In the genomic region with DNA sequence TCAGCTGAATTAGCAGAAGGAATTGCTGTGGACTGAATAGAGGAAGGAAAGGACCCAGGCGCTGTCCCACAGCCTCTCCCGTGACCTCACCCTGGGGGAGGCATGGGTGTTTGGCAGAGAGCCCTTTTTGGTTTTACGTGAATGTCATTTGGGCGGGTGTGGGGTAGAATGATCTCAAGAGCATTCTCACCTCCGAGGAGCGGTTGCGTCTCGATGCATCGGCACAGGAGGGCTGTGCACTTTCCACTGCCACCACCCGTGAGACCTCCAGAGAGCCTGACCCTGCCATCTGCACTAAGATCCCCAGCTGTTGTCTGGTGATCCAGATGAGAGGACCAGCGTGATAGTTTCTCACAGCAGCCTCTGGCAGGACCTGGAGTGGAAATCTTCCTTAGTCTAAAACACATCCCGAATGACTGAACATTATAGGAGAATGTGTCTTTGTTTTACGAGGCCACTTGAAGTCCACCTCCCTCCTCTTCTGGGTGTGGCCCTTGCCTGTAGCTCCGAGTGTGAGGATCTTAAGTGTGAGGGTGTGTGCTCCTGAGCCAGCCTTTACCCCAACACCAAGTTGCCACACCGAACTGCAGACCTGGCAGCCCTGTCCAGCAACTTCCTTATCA, we compare ENCODE assay signal across 11 cellular contexts. TPM values are rescaled to one million over a fixed set of nuclear protein-coding genes. Genes with fewer than 3 reads are reported as not detected.
DNase-seq lines count a peak whose midpoint lies in the region; ATAC-seq and TF ChIP-seq lines count a peak whose summit lies in the region.
"Had no signal": no experiment of that assay in that cellular context is flagged by ENCODE, and none has a peak within 500 bp of the region (broad histone marks: within the 10 kb centered on the region; RNA-seq: fewer than 3 reads in every experiment).

No MANE protein-coding gene starts in this region.

- H3K36me3 ChIP-seq in SK-N-MC (ENCODE audit: insufficient read depth, low read length) (peaks cover 29% of the 10 kb centered on the region), heart right ventricle (no peaks in the 10 kb centered on the region), GM23248 (ENCODE audit: low read depth) (no peaks in the 10 kb centered on the region)

- intact Hi-C loops in heart right ventricle (cut with DNase I) (loop anchor here in 1 of 10 donors (10.0 kb wide), 1 partner anchor 54 kb away; no protein-coding TSS in a partner anchor), sciatic nerve (cut with DNase I) (no loop called here)

- no peaks in the 10 kb centered on the region for H3K27me3 ChIP-seq in heart right ventricle
- no peaks in the 10 kb centered on the region for H3K27me3 ChIP-seq in GM23248 (replicated peaks; ENCODE audit: insufficient read depth)
- H3K27me3 ChIP-seq: SJCRH30 had no signal

- peaks cover 100% of the 10 kb centered on the region for H3K79me2 ChIP-seq in GM23248 (ENCODE audit: insufficient read depth)

- no peak overlapping the region for H3K4me2 ChIP-seq in GM23248 (ENCODE audit: unreplicated experiment)

- DNase-seq in GF-D8 (lab: John Stamatoyannopoulos, UW) (peak; percentile 61), SK-N-MC (ENCODE audit: low read depth, low spot score) (no peak), heart right ventricle (peak in 1 of 2 donors; percentile 43), sciatic nerve (ENCODE audit: low spot score) (no peak), NCI-H1092 (lab: John Stamatoyannopoulos, UW) (no peak), GM23248 (no peak), SIG-M5 treated with dmso at 0.1 percent for 504 hours (lab: John Stamatoyannopoulos, UW; ENCODE audit: unreplicated experiment) (no peak), cortex of kidney (lab: John Stamatoyannopoulos, UW) (no peak)
- DNase-seq: NCI-H1105 treated with DMSO at 0.1 percent for 48 hours; stimulated activated naive CD4-positive, alpha-beta T cell had no signal

- 15 to 20% methylated on average over 15 of the region's 15 CpGs for WGBS in heart right ventricle, 2 donors
- 72% methylated on average over 15 of the region's 15 CpGs for WGBS in GM23248 (ENCODE audit: low coverage in 1 of 2, low lambda C conversion rate in 2 of 2, missing lambda C conversion rate in 2 of 2), 2 experiments

- in situ Hi-C loops in GM23248 (cut with MboI): no loop called here

- H3K27ac ChIP-seq in SK-N-MC (peak overlapping the region; percentile 16; the same call in 1 of the 2 replicates), heart right ventricle (peak overlapping the region in 5 of 10 donors; percentile 1 to 65 (median 40)), GM23248 (no peak overlapping the region)
- H3K27ac ChIP-seq: SJCRH30 had no signal

- H3F3A ChIP-seq in GM23248 (ENCODE audit: insufficient read depth): 0 out of 2 replicates have a peak, but pooled peaks cover under 1% of the 10 kb centered on the region

- no peak overlapping the region for H3K9ac ChIP-seq in SK-N-MC (ENCODE audit: insufficient read length)
- H3K9ac ChIP-seq in GM23248: no peak overlapping the region

- H2AFZ ChIP-seq in GM23248: no peak overlapping the region

- no peak for TF ChIP-seq CTCF in heart right ventricle (IDR thresholded peaks at IDR 0.05)

- H3K4me3 ChIP-seq in SK-N-MC: no peak overlapping the region
- no peak overlapping the region for H3K4me3 ChIP-seq in heart right ventricle
- no peak overlapping the region for H3K4me3 ChIP-seq in GM23248
- H3K4me3 ChIP-seq: SJCRH30 had no signal

- ATAC-seq in heart right ventricle: peak in 7 of 8 donors; percentile 32 to 66 (median 39)
- ATAC-seq in sciatic nerve: peak; percentile 13

- H3K4me1 ChIP-seq in heart right ventricle (peaks cover 24 to 90% (median 67%) of the 10 kb centered on the region in 9 donors), GM23248 (ENCODE audit: insufficient read depth) (peaks cover 6% of the 10 kb centered on the region)

- H3K9me3 ChIP-seq in SK-N-MC (ENCODE audit: low read depth, low read length) (peaks cover 2% of the 10 kb centered on the region; the same call in 1 of the 2 replicates), heart right ventricle (no peaks in the 10 kb centered on the region), GM23248 (ENCODE audit: low read depth) (no peaks in the 10 kb centered on the region)
- H3K9me3 ChIP-seq: SJCRH30 had no signal

- no peaks in the 10 kb centered on the region for H3K9me2 ChIP-seq in GM23248 (ENCODE audit: insufficient read depth)

- peaks cover 28% of the 10 kb centered on the region for H4K20me1 ChIP-seq in GM23248 (ENCODE audit: insufficient read depth)

RNA-seq across cellular contexts. Expression of gene FOXK2, which starts 29.3 kb away (rescaled TPM):
- 10 to 100 TPM; 27.5 to 66.6 (median 31.0) TPM for total RNA-seq in heart right ventricle
- 10 to 100 TPM; 16.5 to 24.7 TPM for polyA plus RNA-seq in heart right ventricle
- total RNA-seq in sciatic nerve: 59.9 TPM
- total RNA-seq in GM23248 (2014; rRNA removed; shearing (Covaris generic)): 38.4 and 43.0 TPM in 2 replicates
- polyA plus RNA-seq in GM23248 (2016; fragmentation: Nextera tagmentation; extraction: Ambion mirVana): 5.6 and 6.6 TPM in 2 replicates
